ENCODE assay signal across 17 cellular contexts in the genomic region with DNA sequence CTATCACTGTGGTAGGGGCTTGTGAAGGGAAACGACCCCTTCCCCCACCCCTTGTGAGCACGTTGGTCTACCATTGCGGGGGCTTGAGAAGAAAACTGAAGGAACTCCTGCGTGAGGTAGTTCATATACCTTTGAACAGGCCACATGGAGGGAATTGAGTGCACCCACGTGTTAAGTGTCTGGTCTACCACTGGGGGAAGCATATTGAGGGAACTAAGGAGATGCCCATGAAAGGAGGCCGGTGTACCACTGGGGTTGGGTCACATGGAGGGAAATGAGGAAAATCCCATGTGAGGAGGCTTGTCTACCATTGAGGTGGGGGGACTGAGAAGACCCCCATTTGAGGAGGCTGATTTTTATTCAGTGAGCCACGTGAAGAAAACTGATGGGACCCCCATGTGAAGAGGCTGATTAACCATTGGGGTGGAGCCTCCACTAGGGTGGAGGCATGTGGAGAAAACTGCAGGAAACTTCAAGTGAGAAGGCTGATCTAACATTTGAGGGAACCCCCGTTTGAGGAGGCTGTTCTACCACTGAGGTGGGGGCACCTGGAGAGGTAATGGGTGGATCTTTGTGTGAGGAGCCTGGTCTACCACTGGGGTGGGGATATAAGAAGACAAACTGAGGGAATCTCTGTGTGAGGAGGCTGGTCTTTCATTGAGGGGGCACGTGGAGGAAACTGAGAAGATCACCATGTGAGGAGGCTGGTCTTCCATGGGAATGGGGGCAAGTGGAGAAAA.
DNase-seq lines count a peak whose midpoint lies in the region; ATAC-seq and TF ChIP-seq lines count a peak whose summit lies in the region.
"Had no signal": no experiment of that assay in that cellular context is flagged by ENCODE, and none has a peak within 500 bp of the region (broad histone marks: within the 10 kb centered on the region; RNA-seq: fewer than 3 reads in every experiment).

No MANE protein-coding gene starts in this region.

- no peaks in the 10 kb centered on the region for H3K27me3 ChIP-seq in breast epithelium
- H3K27me3 ChIP-seq in mammary epithelial cell (ENCODE audit: insufficient read depth, low read length) = no peaks in the 10 kb centered on the region
- H3K27me3 ChIP-seq: right lobe of liver had no signal

- intact Hi-C loops in breast epithelium (cut with DNase I; ENCODE audit: low total_unique reads) = no loop called here
- intact Hi-C loops in mammary epithelial cell (cut with micrococcal nuclease) = no loop called here

- DNase-seq in breast epithelium (ENCODE audit: low spot score in 2 of 2) (peak; percentile 4 to 17), mammary epithelial cell (no peak), WTC11 (ENCODE audit: low spot score) (peak; percentile 1), islet precursor cell (peak; percentile 18), ureter (ENCODE audit: low spot score) (peak; percentile 22), DMS53 treated with DMSO at 0.1 percent for 48 hours (lab: John Stamatoyannopoulos, UW; ENCODE audit: unreplicated experiment) (no peak)
- DNase-seq: activated naive CD8-positive, alpha-beta T cell treated with anti-CD3 and anti-CD28 coated beads for 36 hours; CD4-positive, alpha-beta memory T cell; DMS153; GDM1; kidney; NCI-H1436; NCI-H510A treated with DMSO at 0.1 percent for 48 hours; NK-92 treated with Interleukin-12 subunit alpha and Interleukin-12 subunit beta, amount 100 ng/mL, for 24 hours had no signal

- H3K9ac ChIP-seq in mammary epithelial cell (ENCODE audit: insufficient read depth, low read length) = no peak overlapping the region

- H3K4me2 ChIP-seq in mammary epithelial cell (ENCODE audit: insufficient read depth, low read depth, low read length) = no peak overlapping the region

- in situ Hi-C loops in mammary epithelial cell (cut with MboI; ENCODE audit: low sequenced_read_pairs in 2 of 2) = no loop called here

- peaks cover 10% of the 10 kb centered on the region for H3K4me1 Mint-ChIP-seq in WTC11
- H3K4me1 Mint-ChIP-seq: activated naive CD8-positive, alpha-beta T cell treated with anti-CD3 and anti-CD28 coated beads for 36 hours; CD4-positive, alpha-beta memory T cell had no signal

- no peak overlapping the region for H2AFZ ChIP-seq in mammary epithelial cell (ENCODE audit: low read depth, low read length)

- CTCF ChIA-PET in mammary epithelial cell (lab: Charles Lee; ENCODE audit: low non-redundant PET) (no interaction called here), WTC11 (lab: Charles Lee) (no interaction called here)

- H3K36me3 ChIP-seq in breast epithelium (no peaks in the 10 kb centered on the region), mammary epithelial cell (ENCODE audit: insufficient read depth, low read length) (no peaks in the 10 kb centered on the region)
- H3K36me3 ChIP-seq: HAP-1, right lobe of liver had no signal

- H3K4me1 ChIP-seq in breast epithelium (no peaks in the 10 kb centered on the region), mammary epithelial cell (ENCODE audit: insufficient read depth, low read length) (no peaks in the 10 kb centered on the region)
- H3K4me1 ChIP-seq: HAP-1, right lobe of liver had no signal

- peaks cover 2% of the 10 kb centered on the region; the same call in 1 of the 2 replicates for H3K36me3 Mint-ChIP-seq in WTC11

- H3K27ac ChIP-seq in breast epithelium (no peak overlapping the region), mammary epithelial cell (ENCODE audit: insufficient read depth, low read depth, low read length) (no peak overlapping the region)
- H3K27ac ChIP-seq: right lobe of liver had no signal

- POLR2A ChIA-PET in WTC11 (lab: Charles Lee) = no interaction called here

- TF ChIP-seq POLR2A in breast epithelium (IDR thresholded peaks at IDR 0.05) = no peak

- WGBS in mammary epithelial cell (ENCODE audit: low coverage, missing lambda C conversion rate) = 37% methylated on average over 8 of the region's 9 CpGs

- no peak overlapping the region for H3K4me3 ChIP-seq in breast epithelium
- no peak overlapping the region for H3K4me3 ChIP-seq in mammary epithelial cell (replicated peaks in 1 of 3; ENCODE audit: insufficient read depth in 1 of 3, low read depth in 2 of 3, low read length in 3 of 3)
- H3K4me3 ChIP-seq: HAP-1, right lobe of liver had no signal

- dilution Hi-C loops in mammary epithelial cell (cut with HindIII; ENCODE audit: low sequenced_read_pairs) = no loop called here

- peaks cover 0 to 16% of the 10 kb centered on the region in 2 donors for H3K9me3 ChIP-seq in breast epithelium
- H3K9me3 ChIP-seq in mammary epithelial cell (replicated peaks; ENCODE audit: insufficient read depth, low read length) = no peaks in the 10 kb centered on the region
- H3K9me3 ChIP-seq: HAP-1, right lobe of liver had no signal

- ATAC-seq in WTC11 = no peak
- ATAC-seq in HG03159 (IDR thresholded peaks at IDR 0.05; ENCODE audit: unreplicated experiment) = no peak
- ATAC-seq: right lobe of liver had no signal

- no peak overlapping the region for H3K4me3 Mint-ChIP-seq in WTC11
- H3K4me3 Mint-ChIP-seq: activated naive CD8-positive, alpha-beta T cell treated with anti-CD3 and anti-CD28 coated beads for 36 hours; CD4-positive, alpha-beta memory T cell had no signal

- H3K79me2 ChIP-seq in mammary epithelial cell (ENCODE audit: insufficient read depth, low read length) = no peaks in the 10 kb centered on the region

- H3K27ac Mint-ChIP-seq in WTC11 = no peak overlapping the region
- H3K27ac Mint-ChIP-seq: activated naive CD8-positive, alpha-beta T cell treated with anti-CD3 and anti-CD28 coated beads for 36 hours had no signal

- BruUV-seq in mammary epithelial cell (replicated peaks; lab: Mats Ljungman, UMichigan) = no TSS peak

- TF ChIP-seq CTCF in breast epithelium (IDR thresholded peaks at IDR 0.05) (no peak), mammary epithelial cell (conservative IDR thresholded peaks at IDR 0.05 in 1 of 2, IDR thresholded peaks at IDR 0.05 in 1 of 2; ENCODE audit: extremely low read depth in 1 of 2, insufficient read depth in 1 of 2, low read depth in 1 of 2, low read length in 2 of 2) (no peak), WTC11 (IDR thresholded peaks at IDR 0.05) (no peak)

- peaks cover 81% of the 10 kb centered on the region for H3K9me3 Mint-ChIP-seq in WTC11

- peaks cover 48% of the 10 kb centered on the region for H3K27me3 Mint-ChIP-seq in WTC11 (ENCODE audit: low read depth)

- no peaks in the 10 kb centered on the region for H4K20me1 ChIP-seq in mammary epithelial cell (ENCODE audit: insufficient read depth, low read length)

TF ChIP-seq in WTC11, 78 proteins besides CTCF, POLR2A, EP300 and RAD21:
- TF ChIP-seq GABPB1 (CRISPR knock-in tag; IDR thresholded peaks at IDR 0.05) = no peak
- TF ChIP-seq, protein P1, sequence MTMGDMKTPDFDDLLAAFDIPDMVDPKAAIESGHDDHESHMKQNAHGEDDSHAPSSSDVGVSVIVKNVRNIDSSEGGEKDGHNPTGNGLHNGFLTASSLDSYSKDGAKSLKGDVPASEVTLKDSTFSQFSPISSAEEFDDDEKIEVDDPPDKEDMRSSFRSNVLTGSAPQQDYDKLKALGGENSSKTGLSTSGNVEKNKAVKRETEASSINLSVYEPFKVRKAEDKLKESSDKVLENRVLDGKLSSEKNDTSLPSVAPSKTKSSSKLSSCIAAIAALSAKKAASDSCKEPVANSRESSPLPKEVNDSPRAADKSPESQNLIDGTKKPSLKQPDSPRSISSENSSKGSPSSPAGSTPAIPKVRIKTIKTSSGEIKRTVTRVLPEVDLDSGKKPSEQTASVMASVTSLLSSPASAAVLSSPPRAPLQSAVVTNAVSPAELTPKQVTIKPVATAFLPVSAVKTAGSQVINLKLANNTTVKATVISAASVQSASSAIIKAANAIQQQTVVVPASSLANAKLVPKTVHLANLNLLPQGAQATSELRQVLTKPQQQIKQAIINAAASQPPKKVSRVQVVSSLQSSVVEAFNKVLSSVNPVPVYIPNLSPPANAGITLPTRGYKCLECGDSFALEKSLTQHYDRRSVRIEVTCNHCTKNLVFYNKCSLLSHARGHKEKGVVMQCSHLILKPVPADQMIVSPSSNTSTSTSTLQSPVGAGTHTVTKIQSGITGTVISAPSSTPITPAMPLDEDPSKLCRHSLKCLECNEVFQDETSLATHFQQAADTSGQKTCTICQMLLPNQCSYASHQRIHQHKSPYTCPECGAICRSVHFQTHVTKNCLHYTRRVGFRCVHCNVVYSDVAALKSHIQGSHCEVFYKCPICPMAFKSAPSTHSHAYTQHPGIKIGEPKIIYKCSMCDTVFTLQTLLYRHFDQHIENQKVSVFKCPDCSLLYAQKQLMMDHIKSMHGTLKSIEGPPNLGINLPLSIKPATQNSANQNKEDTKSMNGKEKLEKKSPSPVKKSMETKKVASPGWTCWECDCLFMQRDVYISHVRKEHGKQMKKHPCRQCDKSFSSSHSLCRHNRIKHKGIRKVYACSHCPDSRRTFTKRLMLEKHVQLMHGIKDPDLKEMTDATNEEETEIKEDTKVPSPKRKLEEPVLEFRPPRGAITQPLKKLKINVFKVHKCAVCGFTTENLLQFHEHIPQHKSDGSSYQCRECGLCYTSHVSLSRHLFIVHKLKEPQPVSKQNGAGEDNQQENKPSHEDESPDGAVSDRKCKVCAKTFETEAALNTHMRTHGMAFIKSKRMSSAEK (CRISPR knock-in tag; IDR thresholded peaks at IDR 0.05; ENCODE audit: borderline replicate concordance) = no peak
- TF ChIP-seq NFYB (CRISPR knock-in tag; conservative IDR thresholded peaks at IDR 0.05; ENCODE audit: low read depth) = no peak
- TF ChIP-seq MXD4 (CRISPR knock-in tag; IDR thresholded peaks at IDR 0.05; ENCODE audit: borderline replicate concordance) = no peak
- TF ChIP-seq TP53 (CRISPR knock-in tag; IDR thresholded peaks at IDR 0.05) = no peak
- TF ChIP-seq JUN (CRISPR knock-in tag; IDR thresholded peaks at IDR 0.05) = no peak
TF ChIP-seq in WTC11: peak in this region for 0.

Comparison
In these comparisons a context has a peak if more than half of its experiments do, and no peak if none do; other contexts are left out.
1. DNase-seq: peak in breast epithelium (2 of 2), WTC11 (single experiment), islet precursor cell (single experiment) and ureter (single experiment); none in mammary epithelial cell (single experiment) and DMS53 treated with DMSO at 0.1 percent for 48 hours (single experiment).